Comparison of ENCODE assay signal across 2 cellular contexts in the genomic region with DNA sequence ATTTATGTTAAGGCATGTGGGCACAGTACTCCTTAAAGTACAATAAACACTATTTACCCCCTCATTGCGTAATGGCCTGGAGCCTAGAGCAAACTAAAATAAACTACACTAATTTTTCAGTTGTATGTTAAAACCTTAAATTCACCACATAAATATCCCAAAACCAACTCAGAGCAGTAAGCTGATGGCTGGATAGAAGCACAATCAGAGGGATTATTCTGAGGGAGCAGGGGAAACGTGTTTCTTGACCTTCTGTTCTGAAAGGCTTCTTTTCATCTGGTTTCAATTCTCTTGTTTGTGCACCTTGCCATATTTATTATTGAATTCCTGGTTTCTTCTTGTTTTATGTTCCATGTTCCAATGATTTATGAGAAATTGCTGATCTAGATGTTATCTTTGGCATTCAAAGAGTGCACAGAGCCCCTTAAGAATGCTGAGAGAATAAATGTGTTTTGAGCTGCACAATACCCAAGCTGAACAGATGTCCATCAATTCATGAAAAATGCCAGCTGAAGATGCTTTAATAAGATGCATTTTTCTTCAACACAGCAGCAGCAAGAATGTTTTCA.
A peak's percentile ranks its signal among the peaks of the same experiment; 100 is the strongest.
TF ChIP-seq lines count a peak whose summit lies in the region.

No MANE protein-coding gene starts in this region.

TF ChIP-seq in IMR-90, 13 proteins besides CTCF, POLR2A, EP300 and RAD21:
- TF ChIP-seq NFE2L2 (IDR thresholded peaks at IDR 0.05; ENCODE audit: low read depth, low read length) (no peak), RFX5 (IDR thresholded peaks at IDR 0.05; ENCODE audit: low read depth, low read length) (no peak), CEBPB (IDR thresholded peaks at IDR 0.05; ENCODE audit: low read depth, low read length) (peak; percentile 92), FOS (IDR thresholded peaks at IDR 0.05; ENCODE audit: low read depth, low read length) (no peak), SMC3 (IDR thresholded peaks at IDR 0.05; ENCODE audit: low read depth, low read length) (no peak)
- TF ChIP-seq, protein P1, sequence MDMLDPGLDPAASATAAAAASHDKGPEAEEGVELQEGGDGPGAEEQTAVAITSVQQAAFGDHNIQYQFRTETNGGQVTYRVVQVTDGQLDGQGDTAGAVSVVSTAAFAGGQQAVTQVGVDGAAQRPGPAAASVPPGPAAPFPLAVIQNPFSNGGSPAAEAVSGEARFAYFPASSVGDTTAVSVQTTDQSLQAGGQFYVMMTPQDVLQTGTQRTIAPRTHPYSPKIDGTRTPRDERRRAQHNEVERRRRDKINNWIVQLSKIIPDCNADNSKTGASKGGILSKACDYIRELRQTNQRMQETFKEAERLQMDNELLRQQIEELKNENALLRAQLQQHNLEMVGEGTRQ (IDR thresholded peaks at IDR 0.05; ENCODE audit: low read depth, low read length): no peak
TF ChIP-seq in IMR-90: peak in this region for 1.

TF ChIP-seq in H1, 55 proteins besides CTCF, POLR2A, EP300 and RAD21:
- TF ChIP-seq RNF2 (IDR thresholded peaks at IDR 0.05; ENCODE audit: borderline replicate concordance, low read depth, low read length, missing control alignments, poor library complexity, severe bottlenecking) (no peak), CEBPB (IDR thresholded peaks at IDR 0.05; ENCODE audit: low read depth, low read length) (peak; percentile 58; the same call in 1 of the 2 replicates)
